In the genomic region with DNA sequence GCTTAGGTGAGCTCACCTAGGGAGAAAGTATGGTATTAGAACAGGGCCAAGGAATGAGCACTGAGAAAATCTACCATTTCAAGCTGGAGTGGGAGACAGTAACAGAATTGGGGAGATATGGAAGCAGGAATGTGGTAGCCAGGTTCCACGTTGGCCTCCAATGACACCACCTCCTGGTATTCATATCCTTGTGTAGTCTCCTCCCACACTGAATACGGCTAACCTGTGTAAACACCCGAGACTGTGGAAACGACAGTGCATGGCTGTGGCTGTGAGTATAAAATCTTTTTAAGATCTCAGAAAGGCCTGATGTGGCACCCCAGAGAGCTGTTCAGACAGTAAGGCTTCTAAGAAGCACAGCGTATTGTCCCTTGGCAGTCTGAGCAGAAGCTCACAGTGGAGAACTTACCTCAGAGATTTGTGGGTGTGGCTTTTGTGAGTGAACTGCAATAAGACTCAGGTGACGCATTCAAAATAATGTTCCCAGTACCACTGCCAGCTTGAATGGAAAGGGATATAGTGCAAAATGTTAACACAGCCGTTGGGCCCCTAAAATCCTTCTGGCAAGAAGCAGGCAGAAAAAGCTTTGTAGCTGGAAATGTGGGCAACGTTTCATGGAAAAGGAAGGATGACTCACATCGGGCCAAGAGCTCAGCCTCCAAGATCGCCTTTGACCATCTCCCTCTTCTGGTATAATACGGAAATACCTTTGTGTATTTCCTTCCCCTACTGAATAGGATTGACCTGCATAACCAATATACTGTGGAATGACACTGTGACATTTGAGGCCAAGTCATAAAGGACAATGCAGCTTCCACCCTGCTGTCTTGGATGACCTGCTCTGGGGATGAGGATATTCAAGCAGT, we compare ENCODE assay signal across 9 cellular contexts. TPM values are rescaled to one million over a fixed set of nuclear protein-coding genes. Genes with fewer than 3 reads are reported as not detected.
A peak's percentile ranks its signal among the peaks of the same experiment; 100 is the strongest.
DNase-seq lines count a peak whose midpoint lies in the region; ATAC-seq, FAIRE-seq and TF ChIP-seq lines count a peak whose summit lies in the region.
"Had no signal": no experiment of that assay in that cellular context is flagged by ENCODE, and none has a peak within 500 bp of the region (broad histone marks: within the 10 kb centered on the region; RNA-seq: fewer than 3 reads in every experiment).

No MANE protein-coding gene starts in this region.

- no CpG with 5 or more reads among the region's 11 CpGs for WGBS in H9 (ENCODE audit: extremely low coverage, insufficient read length, low lambda C conversion rate)
- 67 to 84% (median 76%) methylated on average over 11 of the region's 11 CpGs for WGBS in small intestine, 3 donors

- no peak overlapping the region for H2BK120ac ChIP-seq in H9 (ENCODE audit: low read depth, low read length, poor library complexity, severe bottlenecking)

- peak; percentile 48 for FAIRE-seq in RCC 7860 (lab: Jason Lieb, UNC)
- FAIRE-seq in small intestine (lab: Jason Lieb, UNC) = no peak

- ATAC-seq in HG02798 (IDR thresholded peaks at IDR 0.05; ENCODE audit: poor library complexity, unreplicated experiment) (no peak), HG03342 (IDR thresholded peaks at IDR 0.05; ENCODE audit: unreplicated experiment) (no peak)

- no peak overlapping the region for H3K4me3 ChIP-seq in fibroblast of the aortic adventitia (ENCODE audit: low read depth, low read length)
- no peak overlapping the region for H3K4me3 ChIP-seq in small intestine (ENCODE audit: low read depth in 1 of 2, low read length in 2 of 2)
- no peak overlapping the region for H3K4me3 ChIP-seq in ascending aorta

- H4K91ac ChIP-seq in H9 (ENCODE audit: insufficient read length, low read depth, low read length) = no peak overlapping the region

- H2AK5ac ChIP-seq in H9 (ENCODE audit: insufficient read length, low read length) = no peak overlapping the region

- H3K79me1 ChIP-seq in H9 (ENCODE audit: insufficient read depth, low read depth, low read length, poor library complexity, severe bottlenecking) = no peaks in the 10 kb centered on the region

- H3K4me1 ChIP-seq in H9 (ENCODE audit: insufficient read depth, low read length) (no peaks in the 10 kb centered on the region), small intestine (ENCODE audit: control insufficient read depth in 2 of 2, insufficient read depth in 1 of 2, low read depth in 1 of 2, low read length in 1 of 2) (peaks cover 0 to 4% of the 10 kb centered on the region in 2 donors), ascending aorta (peaks cover 0 to 3% of the 10 kb centered on the region in 2 donors)

- no peak overlapping the region for H2AFZ ChIP-seq in H9 (ENCODE audit: low read length)

- peaks cover 17 to 19% of the 10 kb centered on the region in 2 experiments for H3K4me1 Mint-ChIP-seq in H9

- H3K9me3 ChIP-seq in H9 (ENCODE audit: control insufficient read depth, low read depth, low read length) (no peaks in the 10 kb centered on the region), small intestine (ENCODE audit: control insufficient read depth, low read depth) (no peaks in the 10 kb centered on the region), ascending aorta (no peaks in the 10 kb centered on the region)

- H3K4ac ChIP-seq in H9 (ENCODE audit: low read depth, low read length) = no peak overlapping the region

- no peaks in the 10 kb centered on the region for H3K36me3 Mint-ChIP-seq in H9 (ENCODE audit: insufficient read depth in 1 of 3, low read depth in 3 of 3)

- H3K23me2 ChIP-seq in H9 (ENCODE audit: insufficient read length, low read depth, low read length, poor library complexity, severe bottlenecking) = no peaks in the 10 kb centered on the region

- no peak overlapping the region for H3K56ac ChIP-seq in H9 (ENCODE audit: insufficient read length, low read depth, low read length)

- DNase-seq in H9 = no peak
- DNase-seq in RCC 7860 (ENCODE audit: low spot score) = peak; percentile 47
- DNase-seq in fibroblast of the aortic adventitia (ENCODE audit: low read depth) = peak; percentile 64
- DNase-seq in small intestine = peak; percentile 60
- DNase-seq in ascending aorta (ENCODE audit: low spot score in 2 of 2) = no peak
- DNase-seq in superior temporal gyrus (ENCODE audit: extremely low spot score) = no peak
- DNase-seq: right cardiac atrium had no signal

- no peaks in the 10 kb centered on the region for H4K20me1 ChIP-seq in H9 (ENCODE audit: control insufficient read depth, insufficient read depth, insufficient read length)

- H3T11ph ChIP-seq in H9 (ENCODE audit: low read length) = no peak overlapping the region

- no peak overlapping the region for H3K9ac ChIP-seq in H9 (ENCODE audit: extremely low read depth, insufficient read length, low read length)

- intact Hi-C loops in ascending aorta (cut with DNase I) = no loop called here

- H2BK5ac ChIP-seq in H9 (ENCODE audit: insufficient read length, low read length) = no peak overlapping the region

- H3K27ac ChIP-seq in H9 (ENCODE audit: insufficient read length, low read depth, low read length) = no peak overlapping the region
- H3K27ac ChIP-seq in small intestine (ENCODE audit: low read depth in 1 of 2, low read length in 1 of 2) = peak overlapping the region in 1 of 2 donors; percentile 34
- no peak overlapping the region for H3K27ac ChIP-seq in ascending aorta

- H3K79me2 ChIP-seq in H9 (ENCODE audit: insufficient read depth, low read length) = no peaks in the 10 kb centered on the region

- H3K27me3 Mint-ChIP-seq in H9 (ENCODE audit: low read depth) = peaks cover 3% of the 10 kb centered on the region; the same call in 1 of the 2 replicates

- no peak overlapping the region for H4K8ac ChIP-seq in H9 (replicated peaks; ENCODE audit: insufficient read length, low read depth, low read length)

- H3K36me3 ChIP-seq in small intestine (ENCODE audit: control insufficient read depth in 2 of 2, insufficient read depth in 2 of 2, low read length in 2 of 2) (peaks cover 0 to 8% of the 10 kb centered on the region in 2 donors), ascending aorta (no peaks in the 10 kb centered on the region)

- peak; percentile 66 for TF ChIP-seq CTCF in H9 (conservative IDR thresholded peaks at IDR 0.05)
- TF ChIP-seq CTCF in fibroblast of the aortic adventitia (IDR thresholded peaks at IDR 0.05; ENCODE audit: insufficient read depth, low read length) = peak; percentile 36
- TF ChIP-seq CTCF in ascending aorta (IDR thresholded peaks at IDR 0.05) = no peak

- H3K23ac ChIP-seq in H9 (ENCODE audit: insufficient read length, low read depth, low read length) = no peak overlapping the region

- no peak overlapping the region for H3K14ac ChIP-seq in H9 (ENCODE audit: insufficient read depth, low read length)

- no peak overlapping the region for H2BK12ac ChIP-seq in H9 (ENCODE audit: insufficient read length, low read depth, low read length)

- H3K4me2 ChIP-seq in H9 (ENCODE audit: insufficient read depth, insufficient read length, low read length) = no peak overlapping the region

- H3K27me3 ChIP-seq in H9 (ENCODE audit: insufficient read depth, low read length) (no peaks in the 10 kb centered on the region), small intestine (ENCODE audit: control insufficient read depth in 2 of 2, insufficient read depth in 2 of 2, low read length in 2 of 2) (no peaks in the 10 kb centered on the region), ascending aorta (no peaks in the 10 kb centered on the region)

- H2BK15ac ChIP-seq in H9 (ENCODE audit: low read depth, low read length) = no peak overlapping the region

- no peak overlapping the region for H4K5ac ChIP-seq in H9 (ENCODE audit: insufficient read length, low read depth, low read length)

- H3K4me3 Mint-ChIP-seq in H9 = no peak overlapping the region

- H3K27ac Mint-ChIP-seq in H9 = no peak overlapping the region

- no peak overlapping the region for H2BK20ac ChIP-seq in H9 (ENCODE audit: low read depth, low read length, poor library complexity, severe bottlenecking)

- no peaks in the 10 kb centered on the region for H3K9me3 Mint-ChIP-seq in H9

- no peak overlapping the region for H3K18ac ChIP-seq in H9 (ENCODE audit: insufficient read length, low read depth, low read length)

RNA-seq across cellular contexts. Expression of gene SDR42E1, which starts 14.4 kb away (rescaled TPM):
- total RNA-seq in H9 (2021) (0.02 TPM in 1 of 2 replicates, not detected in the other), fibroblast of the aortic adventitia (ENCODE audit: low replicate concordance) (under 0.01 and 0.08 TPM in 2 replicates), ascending aorta (0.11 TPM)
- 1 to 10 TPM; 1.6 to 6.0 (median 4.6) TPM for polyA plus RNA-seq in small intestine

RNA-seq across cellular contexts. Expression of gene HSD17B2, which starts 38.2 kb away (rescaled TPM):
- not detected in 2 replicates for total RNA-seq in H9 (2021)
- total RNA-seq in fibroblast of the aortic adventitia (ENCODE audit: low replicate concordance) = 0.09 TPM in 1 of 2 replicates, not detected in the other
- polyA plus RNA-seq in small intestine = 100 to 1,000 TPM; 119 to 250 (median 246) TPM
- total RNA-seq in ascending aorta = not detected
- total RNA-seq: right cardiac atrium had no signal
- polyA plus RNA-seq: right cardiac atrium had no signal

Comparison
In these comparisons a context has a peak if more than half of its experiments do, and no peak if none do; other contexts are left out.
1. DNase-seq: peak in RCC 7860 (single experiment), fibroblast of the aortic adventitia (single experiment) and small intestine (single experiment); none in H9 (single experiment), ascending aorta (0 of 2) and superior temporal gyrus (single experiment).
2. CTCF ChIP-seq: peak in H9 (single experiment) and fibroblast of the aortic adventitia (single experiment); none in ascending aorta (0 of 3).